ENCODE assay signal across 8 cellular contexts in the genomic region with DNA sequence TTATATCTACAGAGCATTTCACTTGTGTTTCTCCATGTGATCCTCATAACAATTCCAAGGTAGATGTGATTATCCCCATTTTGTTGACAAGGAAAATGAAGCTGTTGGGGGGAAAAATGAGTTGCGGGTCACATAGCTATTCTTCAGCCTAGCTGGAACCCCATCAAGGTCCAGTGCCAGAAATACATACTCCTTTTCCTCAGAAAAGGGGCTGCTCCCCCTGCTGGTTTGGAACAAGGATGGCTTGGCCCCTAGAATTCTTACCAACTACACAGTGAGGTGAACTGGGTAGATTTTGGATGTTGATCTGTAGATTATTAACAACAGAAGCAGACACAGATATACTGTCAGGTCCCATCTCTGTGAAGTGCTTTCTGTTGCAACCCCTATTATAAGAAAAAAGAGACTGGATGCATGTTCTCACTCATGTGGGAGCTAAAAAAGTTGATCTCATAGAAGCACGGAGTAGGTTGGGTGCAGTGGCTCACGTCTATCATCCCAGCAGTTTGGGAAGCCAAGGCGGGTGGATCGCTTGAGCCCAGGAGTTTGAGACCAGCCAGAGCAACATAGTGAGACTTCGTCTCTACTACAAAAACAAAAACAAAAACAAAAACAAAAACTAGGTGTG. TPM values are rescaled to one million over a fixed set of nuclear protein-coding genes. Genes with fewer than 3 reads are reported as not detected.
DNase-seq lines count a peak whose midpoint lies in the region; ATAC-seq and TF ChIP-seq lines count a peak whose summit lies in the region.

No MANE protein-coding gene starts in this region.

- intact Hi-C loops in heart right ventricle (cut with DNase I), result loop anchor here in 4 of 10 donors (5.0 to 10.0 kb wide), 3 partner anchors 37 to 295 kb away; no protein-coding TSS in a partner anchor

- no peak for TF ChIP-seq POLR2A in GM18505 (IDR thresholded peaks at IDR 0.05; ENCODE audit: borderline replicate concordance, extremely low read depth, insufficient read depth, insufficient read length)

- TF ChIP-seq CTCF in heart right ventricle (IDR thresholded peaks at IDR 0.05), result peak in 8 of 9 donors; percentile 37 to 66 (median 58)
- TF ChIP-seq CTCF in smooth muscle cell (IDR thresholded peaks at IDR 0.05; ENCODE audit: borderline replicate concordance, insufficient read depth, poor library complexity, severe bottlenecking), result peak; percentile 68

- H3K27me3 ChIP-seq in H7 (ENCODE audit: control insufficient read depth, insufficient read depth, low read length) (no peaks in the 10 kb centered on the region), heart right ventricle (no peaks in the 10 kb centered on the region), smooth muscle cell (ENCODE audit: low read depth) (no peaks in the 10 kb centered on the region)

- H3K36me3 ChIP-seq in H7 (replicated peaks; ENCODE audit: control insufficient read depth, insufficient read depth, low read length) (peaks cover 21% of the 10 kb centered on the region), heart right ventricle (peaks cover 0 to 87% (median 22%) of the 10 kb centered on the region in 9 donors), smooth muscle cell (ENCODE audit: low read depth) (peaks cover 3% of the 10 kb centered on the region)

- H3K4me3 ChIP-seq in H7 (ENCODE audit: insufficient read depth, low read depth, low read length) (no peak overlapping the region), heart right ventricle (no peak overlapping the region), smooth muscle cell (no peak overlapping the region)

- H3K79me2 ChIP-seq in smooth muscle cell (ENCODE audit: low read depth), result no peaks in the 10 kb centered on the region

- WGBS in heart right ventricle, 2 donors, result 85 to 86% methylated on average over 6 of the region's 6 CpGs
- WGBS in smooth muscle cell (ENCODE audit: low lambda C conversion rate), result 93% methylated on average over 6 of the region's 6 CpGs

- H2AFZ ChIP-seq in smooth muscle cell (ENCODE audit: low read depth), result no peak overlapping the region

- no peak overlapping the region for H3K9ac ChIP-seq in smooth muscle cell (ENCODE audit: low read depth)

- peaks cover 9% of the 10 kb centered on the region for H3F3A ChIP-seq in smooth muscle cell (ENCODE audit: low read depth)

- H4K20me1 ChIP-seq in smooth muscle cell (ENCODE audit: low read depth), result no peaks in the 10 kb centered on the region

- no peaks in the 10 kb centered on the region for H3K9me3 ChIP-seq in heart right ventricle
- no peaks in the 10 kb centered on the region for H3K9me3 ChIP-seq in smooth muscle cell (replicated peaks; ENCODE audit: low read depth)

- ATAC-seq in heart right ventricle (peak in 5 of 8 donors; percentile 37 to 70 (median 43)), GM18505 (IDR thresholded peaks at IDR 0.05; ENCODE audit: unreplicated experiment) (no peak)

- peak overlapping the region; percentile 47 for H3K4me2 ChIP-seq in smooth muscle cell

- DNase-seq in D341Med (ENCODE audit: low spot score), result peak; percentile 76
- DNase-seq in H7, result peak; percentile 80
- DNase-seq in NOMO-1 treated with DMSO at 0.1 percent for 48 hours (lab: John Stamatoyannopoulos, UW; ENCODE audit: unreplicated experiment), result peak; percentile 22
- DNase-seq in activated naive CD4-positive, alpha-beta T cell treated with anti-CD3 and anti-CD28 coated beads, Interleukin-2, amount 50 U/mL, for 16 hours, result peak; percentile 49
- DNase-seq in heart right ventricle, result peak in 1 of 2 donors; percentile 28
- no peak for DNase-seq in smooth muscle cell (lab: John Stamatoyannopoulos, UW; ENCODE audit: unreplicated experiment)
- DNase-seq in middle frontal gyrus (ENCODE audit: extremely low spot score, low spot score), result no peak

- no peak overlapping the region for H3K27ac ChIP-seq in heart right ventricle
- peak overlapping the region; percentile 66 for H3K27ac ChIP-seq in smooth muscle cell (ENCODE audit: low read depth)

- H3K4me1 ChIP-seq in heart right ventricle (peaks cover 0 to 9% (median 0%) of the 10 kb centered on the region in 9 donors), smooth muscle cell (ENCODE audit: low read depth) (peaks cover 4% of the 10 kb centered on the region)

RNA-seq across cellular contexts. Expression of gene IKZF4, which starts 8.9 kb away (rescaled TPM):
- total RNA-seq in H7 (2014; rRNA removed; shearing (Covaris generic)), result 1.5 and 3.7 TPM in 2 replicates
- 10 to 100 TPM in 1 of 10 donors, 1 to 10 TPM in 9; 5.2 to 10.1 (median 7.3) TPM for total RNA-seq in heart right ventricle
- polyA plus RNA-seq in heart right ventricle, result 1 to 10 TPM; 1.6 to 3.7 TPM
- total RNA-seq in smooth muscle cell, result 3.9 and 4.2 TPM in 2 replicates
- polyA plus RNA-seq in smooth muscle cell, result 5.4 and 6.8 TPM in 2 replicates

RNA-seq across cellular contexts. Expression of gene RPS26, which starts 11.9 kb away (rescaled TPM):
- 830 and 1,197 TPM in 2 replicates for total RNA-seq in H7 (2014; rRNA removed; shearing (Covaris generic))
- total RNA-seq in heart right ventricle, result 10 to 100 TPM in 9 of 10 donors, 1 to 10 TPM in 1; 6.9 to 39.6 (median 19.3) TPM
- polyA plus RNA-seq in heart right ventricle, result 1,000 to 10,000 TPM; 1,156 to 1,370 TPM
- 731 and 845 TPM in 2 replicates for total RNA-seq in smooth muscle cell
- 282 and 323 TPM in 2 replicates for polyA plus RNA-seq in smooth muscle cell

RNA-seq across cellular contexts. Expression of gene SUOX, which starts 32.7 kb away (rescaled TPM):
- 24.0 and 27.2 TPM in 2 replicates for total RNA-seq in H7 (2014; rRNA removed; shearing (Covaris generic))
- total RNA-seq in heart right ventricle (10 to 100 TPM; 28.2 to 44.8 (median 31.4) TPM), smooth muscle cell (9.8 and 19.1 TPM in 2 replicates)
- polyA plus RNA-seq in heart right ventricle (10 to 100 TPM; 23.2 to 23.9 TPM), smooth muscle cell (12.8 and 13.8 TPM in 2 replicates)

RNA-seq across cellular contexts. Expression of gene ERBB3, which starts 50.2 kb away (rescaled TPM):
- total RNA-seq in H7 (2014; rRNA removed; shearing (Covaris generic)), result 32.4 and 39.8 TPM in 2 replicates
- total RNA-seq in heart right ventricle (1 to 10 TPM in 9 of 10 donors, under 1 TPM in 1; 0.80 to 6.1 (median 2.9) TPM), smooth muscle cell (7.2 and 9.2 TPM in 2 replicates)
- polyA plus RNA-seq in heart right ventricle (1 to 10 TPM; 2.1 to 7.8 TPM), smooth muscle cell (1.2 and 9.8 TPM in 2 replicates)

RNA-seq across cellular contexts. Expression of gene RAB5B, which starts 55.9 kb away (rescaled TPM):
- 52.1 and 52.4 TPM in 2 replicates for total RNA-seq in H7 (2014; rRNA removed; shearing (Covaris generic))
- total RNA-seq in heart right ventricle, result 100 to 1,000 TPM; 107 to 137 (median 122) TPM
- 10 to 100 TPM; 35.3 to 62.4 TPM for polyA plus RNA-seq in heart right ventricle
- 77.2 and 90.4 TPM in 2 replicates for total RNA-seq in smooth muscle cell
- 81.9 and 93.4 TPM in 2 replicates for polyA plus RNA-seq in smooth muscle cell

Comparison
In these comparisons a context has a peak if more than half of its experiments do, and no peak if none do; other contexts are left out.
1. DNase-seq: peak in D341Med (single experiment), H7 (single experiment), NOMO-1 treated with DMSO at 0.1 percent for 48 hours (single experiment) and activated naive CD4-positive, alpha-beta T cell treated with anti-CD3 and anti-CD28 coated beads, Interleukin-2, amount 50 U/mL, for 16 hours (single experiment); none in smooth muscle cell (single experiment) and middle frontal gyrus (single experiment).
2. RNA of gene RPS26, which starts 11.9 kb away (total RNA-seq): 830 to 1,197 TPM in H7 and 731 to 845 TPM in smooth muscle cell; 6.9 to 39.6 TPM in heart right ventricle; every median in the first group is over 10 times any median in the second.